ENCODE assay signal across 14 cellular contexts in the genomic region with DNA sequence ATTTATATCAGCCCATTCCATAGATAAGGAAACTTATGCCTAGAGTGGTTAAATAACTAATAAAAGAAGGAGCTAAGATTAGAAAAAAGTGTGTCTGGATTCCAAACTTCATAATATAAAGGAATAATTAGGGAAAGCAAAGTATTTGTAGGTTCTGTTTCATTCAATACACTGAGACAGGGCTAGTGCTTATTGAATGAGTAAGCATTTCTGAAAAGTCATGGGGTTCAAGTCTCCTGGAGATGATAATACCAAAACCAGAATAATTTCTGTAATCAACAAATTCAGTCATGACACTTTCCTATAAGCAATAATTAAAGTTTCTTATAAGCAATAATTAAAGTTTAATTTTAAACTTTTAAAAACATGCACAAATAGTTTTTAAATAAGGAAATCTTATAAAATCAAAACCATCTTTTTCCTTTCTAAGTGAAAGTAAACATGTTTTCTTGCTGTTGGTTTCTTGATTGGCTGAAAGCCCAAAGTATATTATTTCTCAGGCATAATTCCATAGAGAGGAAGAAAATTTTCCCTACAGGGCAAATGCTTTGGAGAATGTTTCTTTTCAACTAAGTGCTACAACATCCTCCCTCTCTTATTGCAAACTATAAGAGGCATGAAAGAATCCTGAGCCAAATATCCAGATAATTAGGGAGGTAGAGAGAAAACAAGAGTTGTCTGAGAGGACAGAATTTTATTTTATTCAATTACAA.
"Had no signal": no experiment of that assay in that cellular context is flagged by ENCODE, and none has a peak within 500 bp of the region (broad histone marks: within the 10 kb centered on the region; RNA-seq: fewer than 3 reads in every experiment).

No MANE protein-coding gene starts in this region.

- ATAC-seq: activated CD4-positive, alpha-beta T cell treated with anti-CD3 and anti-CD28 coated beads for 36 hours; activated T-helper 17 cell treated with anti-CD3 and anti-CD28 coated beads, Interleukin-2, amount 50 U/mL, for 72 hours; body of pancreas; esophagus mucosa; gastroesophageal sphincter; stimulated activated memory B cell treated with anti-CD40 and anti-IgM and Interleukin-4, amounts not matched to agents 10 μg/mL and 1 μg/mL and 100 μg/mL, for 72 hours had no signal

- H3K4me1 Mint-ChIP-seq: activated CD4-positive, alpha-beta T cell treated with anti-CD3 and anti-CD28 coated beads for 36 hours; activated T-helper 17 cell treated with anti-CD3 and anti-CD28 coated beads, Interleukin-2, amount 50 U/mL, for 72 hours; central memory CD8-positive, alpha-beta T cell; endodermal cell; neural progenitor cell; stimulated activated memory B cell treated with anti-CD40 and anti-IgM and Interleukin-4, amounts not matched to agents 10 μg/mL and 1 μg/mL and 100 μg/mL, for 72 hours had no signal

- DNase-seq: activated CD4-positive, alpha-beta T cell treated with anti-CD3 and anti-CD28 coated beads for 36 hours; activated naive CD4-positive, alpha-beta T cell treated with anti-CD3 and anti-CD28 coated beads for 36 hours; body of pancreas; dermis blood vessel endothelial cell; endodermal cell; retina; small intestine; T-helper 1 cell had no signal

- H3K36me3 Mint-ChIP-seq: neural progenitor cell; stimulated activated memory B cell treated with anti-CD40 and anti-IgM and Interleukin-4, amounts not matched to agents 10 μg/mL and 1 μg/mL and 100 μg/mL, for 72 hours had no signal

- H3K9me3 Mint-ChIP-seq: endodermal cell, neural progenitor cell had no signal

- H3K27ac Mint-ChIP-seq: activated CD4-positive, alpha-beta T cell treated with anti-CD3 and anti-CD28 coated beads for 36 hours; activated naive CD4-positive, alpha-beta T cell treated with anti-CD3 and anti-CD28 coated beads for 36 hours; activated T-helper 17 cell treated with anti-CD3 and anti-CD28 coated beads, Interleukin-2, amount 50 U/mL, for 72 hours; endodermal cell; neural progenitor cell; stimulated activated memory B cell treated with anti-CD40 and anti-IgM and Interleukin-4, amounts not matched to agents 10 μg/mL and 1 μg/mL and 100 μg/mL, for 72 hours had no signal

- H3K4me3 Mint-ChIP-seq: activated CD4-positive, alpha-beta T cell treated with anti-CD3 and anti-CD28 coated beads for 36 hours; activated naive CD4-positive, alpha-beta T cell treated with anti-CD3 and anti-CD28 coated beads for 36 hours; activated T-helper 17 cell treated with anti-CD3 and anti-CD28 coated beads, Interleukin-2, amount 50 U/mL, for 72 hours; central memory CD8-positive, alpha-beta T cell; endodermal cell; neural progenitor cell; stimulated activated memory B cell treated with anti-CD40 and anti-IgM and Interleukin-4, amounts not matched to agents 10 μg/mL and 1 μg/mL and 100 μg/mL, for 72 hours had no signal

- H3K27me3 Mint-ChIP-seq: activated CD4-positive, alpha-beta T cell treated with anti-CD3 and anti-CD28 coated beads for 36 hours; activated T-helper 17 cell treated with anti-CD3 and anti-CD28 coated beads, Interleukin-2, amount 50 U/mL, for 72 hours; central memory CD8-positive, alpha-beta T cell; stimulated activated memory B cell treated with anti-CD40 and anti-IgM and Interleukin-4, amounts not matched to agents 10 μg/mL and 1 μg/mL and 100 μg/mL, for 72 hours had no signal
